In genomic region chr20:51354769-51355319, GRCh38 we compare ENCODE assay signal across 1 cellular context.
TF ChIP-seq lines count a peak whose summit lies in the region.

No MANE protein-coding gene starts in this region.

TF ChIP-seq in WTC11, 78 proteins besides CTCF, POLR2A, EP300 and RAD21 (continued from another document):
- no peak for TF ChIP-seq AFF4 (CRISPR knock-in tag; IDR thresholded peaks at IDR 0.05; ENCODE audit: borderline replicate concordance)
- no peak for TF ChIP-seq CREB1 (CRISPR knock-in tag; IDR thresholded peaks at IDR 0.05)
- TF ChIP-seq ZNF121 (CRISPR knock-in tag; IDR thresholded peaks at IDR 0.05) = no peak
TF ChIP-seq in WTC11: peak in this region for 0.
